In genomic region chr6:85008311-85009015, GRCh38 we compare ENCODE assay signal across 1 cellular context.
TF ChIP-seq lines count a peak whose summit lies in the region.

No MANE protein-coding gene starts in this region.

TF ChIP-seq in GM23338, 12 proteins besides CTCF, POLR2A, EP300 and RAD21 (continued from another document):
- TF ChIP-seq ZNF462 (CRISPR knock-in tag; IDR thresholded peaks at IDR 0.05) (no peak), POLR2AphosphoS5 (IDR thresholded peaks at IDR 0.05; ENCODE audit: low read depth) (no peak), ZNF331 (CRISPR knock-in tag; IDR thresholded peaks at IDR 0.05; ENCODE audit: low read depth) (no peak), STAT1 (IDR thresholded peaks at IDR 0.05; ENCODE audit: unreplicated experiment) (no peak), REST (IDR thresholded peaks at IDR 0.05; ENCODE audit: unreplicated experiment) (no peak), ZNF114 (CRISPR knock-in tag; IDR thresholded peaks at IDR 0.05) (no peak)
